24 cellular contexts compared by ENCODE assay signal in genomic region chr10:23351914-23352313, GRCh38. TPM values are rescaled to one million over a fixed set of nuclear protein-coding genes. Genes with fewer than 3 reads are reported as not detected.
A peak's percentile ranks its signal among the peaks of the same experiment; 100 is the strongest.
DNase-seq lines count a peak whose midpoint lies in the region; ATAC-seq, FAIRE-seq and TF ChIP-seq lines count a peak whose summit lies in the region.
"Had no signal": no experiment of that assay in that cellular context is flagged by ENCODE, and none has a peak within 500 bp of the region (broad histone marks: within the 10 kb centered on the region; RNA-seq: fewer than 3 reads in every experiment).

No MANE protein-coding gene starts in this region.

- H3K27ac ChIP-seq in brain microvascular endothelial cell (no peak overlapping the region), substantia nigra (ENCODE audit: low read depth, low read length, poor library complexity, severe bottlenecking) (no peak overlapping the region)
- H3K27ac ChIP-seq: SK-N-MC, stomach, vagina had no signal

- in situ Hi-C loops in brain microvascular endothelial cell (cut with HindIII; ENCODE audit: low pct_ligation_motif_present, low sequenced_read_pairs): no loop called here

- no peak for FAIRE-seq in HTR-8/SVneo (lab: Jason Lieb, UNC)
- FAIRE-seq: islet of Langerhans had no signal

- no peak overlapping the region for H3K4me3 ChIP-seq in brain microvascular endothelial cell (ENCODE audit: low read depth, low read length)
- H3K4me3 ChIP-seq: HAP-1, MG63, SK-N-MC, stomach, vagina had no signal

- no peaks in the 10 kb centered on the region for H3K36me3 ChIP-seq in brain microvascular endothelial cell (replicated peaks)
- H3K36me3 ChIP-seq: HAP-1, MG63, stomach, vagina had no signal

- POLR2A ChIA-PET in naive thymus-derived CD8-positive, alpha-beta T cell (lab: Charles Lee): no interaction called here

- no peaks in the 10 kb centered on the region for H3K36me3 Mint-ChIP-seq in endothelial cell (ENCODE audit: low read depth, unreplicated experiment)
- peaks cover 0 to 3% (median 0%) of the 10 kb centered on the region in 3 donors for H3K36me3 Mint-ChIP-seq in naive thymus-derived CD8-positive, alpha-beta T cell
- H3K36me3 Mint-ChIP-seq: activated naive CD4-positive, alpha-beta T cell treated with anti-CD3 and anti-CD28 coated beads, Interleukin-2, amount 10 ng/mL, durations not matched to agents 7 days and 5 days had no signal

- no peak overlapping the region for H3K4me3 Mint-ChIP-seq in endothelial cell (ENCODE audit: unreplicated experiment)
- H3K4me3 Mint-ChIP-seq in naive thymus-derived CD8-positive, alpha-beta T cell: no peak overlapping the region
- H3K4me3 Mint-ChIP-seq: activated naive CD4-positive, alpha-beta T cell treated with anti-CD3 and anti-CD28 coated beads, Interleukin-2, amount 10 ng/mL, durations not matched to agents 7 days and 5 days; nephron progenitor cell had no signal

- H3K4me1 Mint-ChIP-seq in endothelial cell (ENCODE audit: unreplicated experiment): no peaks in the 10 kb centered on the region
- H3K4me1 Mint-ChIP-seq in naive thymus-derived CD8-positive, alpha-beta T cell: peaks cover 0 to 2% (median 0%) of the 10 kb centered on the region in 4 donors
- H3K4me1 Mint-ChIP-seq: activated naive CD4-positive, alpha-beta T cell treated with anti-CD3 and anti-CD28 coated beads, Interleukin-2, amount 10 ng/mL, durations not matched to agents 7 days and 5 days had no signal

- ATAC-seq in naive thymus-derived CD8-positive, alpha-beta T cell: no peak

- H3K27ac Mint-ChIP-seq in endothelial cell (ENCODE audit: unreplicated experiment): no peak overlapping the region
- no peak overlapping the region for H3K27ac Mint-ChIP-seq in naive thymus-derived CD8-positive, alpha-beta T cell
- H3K27ac Mint-ChIP-seq: activated naive CD4-positive, alpha-beta T cell treated with anti-CD3 and anti-CD28 coated beads, Interleukin-2, amount 10 ng/mL, durations not matched to agents 7 days and 5 days; nephron progenitor cell had no signal

- peak; percentile 17 for DNase-seq in AG20443 (ENCODE audit: low spot score)
- DNase-seq in HTR-8/SVneo (ENCODE audit: insufficient read length, low spot score): peak; percentile 23
- DNase-seq in brain microvascular endothelial cell: peak; percentile 24
- DNase-seq in iris pigment epithelial cell (ENCODE audit: low read depth): peak; percentile 87
- DNase-seq in substantia nigra (lab: John Stamatoyannopoulos, UW): no peak
- no peak for DNase-seq in endothelial cell (ENCODE audit: low spot score)
- no peak for DNase-seq in naive thymus-derived CD8-positive, alpha-beta T cell
- DNase-seq in NCI-H2227 (lab: John Stamatoyannopoulos, UW; ENCODE audit: unreplicated experiment): no peak
- DNase-seq: activated CD4-positive, alpha-beta T cell treated with anti-CD3 and anti-CD28 coated beads, Interleukin-2, amount 50 U/mL, for 1 hour; activated naive CD4-positive, alpha-beta T cell treated with anti-CD3 and anti-CD28 coated beads, Interleukin-2, amount 10 ng/mL, durations not matched to agents 7 days and 5 days; activated T-cell treated with anti-CD3 and anti-CD28 coated beads for 4 hours; AML-193; effector CD4-positive, alpha-beta T cell; GF-D8; mesendoderm; MG63; NCI-H2081; NCI-H526; nephron progenitor cell; stomach had no signal

- no peaks in the 10 kb centered on the region for H3K9me3 Mint-ChIP-seq in endothelial cell (ENCODE audit: unreplicated experiment)
- peaks cover 0 to 2% (median 0%) of the 10 kb centered on the region in 9 donors for H3K9me3 Mint-ChIP-seq in naive thymus-derived CD8-positive, alpha-beta T cell
- H3K9me3 Mint-ChIP-seq: activated naive CD4-positive, alpha-beta T cell treated with anti-CD3 and anti-CD28 coated beads, Interleukin-2, amount 10 ng/mL, durations not matched to agents 7 days and 5 days; nephron progenitor cell had no signal

- H3K27me3 ChIP-seq in brain microvascular endothelial cell (replicated peaks): no peaks in the 10 kb centered on the region
- H3K27me3 ChIP-seq: MG63, stomach, vagina had no signal

- TF ChIP-seq CTCF in brain microvascular endothelial cell (IDR thresholded peaks at IDR 0.05; ENCODE audit: low read depth, low read length, missing control alignments): no peak
- TF ChIP-seq CTCF in endothelial cell (IDR thresholded peaks at IDR 0.05; ENCODE audit: unreplicated experiment): no peak

- no peaks in the 10 kb centered on the region for H3K27me3 Mint-ChIP-seq in endothelial cell (ENCODE audit: unreplicated experiment)
- peaks cover 0 to 9% (median 7%) of the 10 kb centered on the region in 5 donors for H3K27me3 Mint-ChIP-seq in naive thymus-derived CD8-positive, alpha-beta T cell

RNA-seq across cellular contexts. Expression of gene C10orf67, which starts 7.3 kb away (rescaled TPM):
- total RNA-seq in endothelial cell (ENCODE audit: unreplicated experiment): not detected
- under 1 TPM in 1 of 2 experiments, not detected in 1; 0.16 TPM for total RNA-seq in naive thymus-derived CD8-positive, alpha-beta T cell
- not detected for polyA plus RNA-seq in naive thymus-derived CD8-positive, alpha-beta T cell
- total RNA-seq: vagina had no signal

Comparison
In these comparisons a context has a peak if more than half of its experiments do, and no peak if none do; other contexts are left out.
1. DNase-seq: peak in AG20443 (single experiment), HTR-8/SVneo (single experiment), brain microvascular endothelial cell (single experiment) and iris pigment epithelial cell (single experiment); none in substantia nigra (0 of 49), endothelial cell (single experiment), naive thymus-derived CD8-positive, alpha-beta T cell (0 of 10) and NCI-H2227 (single experiment).